7 cellular contexts compared by ENCODE assay signal in genomic region chr1:65174585-65174984, GRCh38. TPM values are rescaled to one million over a fixed set of nuclear protein-coding genes. Genes with fewer than 3 reads are reported as not detected.
DNase-seq lines count a peak whose midpoint lies in the region; ATAC-seq and TF ChIP-seq lines count a peak whose summit lies in the region.

No MANE protein-coding gene starts in this region.

- DNase-seq in PC-9 (peak; percentile 74 to 98), foreskin fibroblast (peak; percentile 93 to 96), stromal cell of bone marrow (ENCODE audit: low read depth) (peak; percentile 96), coronary artery (ENCODE audit: low spot score) (no peak)
- DNase-seq in activated effector memory CD4-positive, alpha-beta T cell treated with Interleukin-2 at 50 U/mL for 16 hours: no peak

- no peak overlapping the region for H2AFZ ChIP-seq in PC-9

- H3K79me2 ChIP-seq in PC-9 (ENCODE audit: low read depth): peaks cover 67% of the 10 kb centered on the region

- H3K9me2 ChIP-seq in PC-9 (ENCODE audit: insufficient read depth): no peaks in the 10 kb centered on the region

- POLR2A ChIA-PET in PC-9 (lab: Charles Lee; ENCODE audit: unreplicated experiment): interaction anchor here (0.5 to 0.6 kb wide), 4 partner anchors 15 to 513 kb away, joined by 4 to 7 read pairs (median 6); no protein-coding TSS in a partner anchor

- peak overlapping the region; percentile 69 for H3K4me2 ChIP-seq in PC-9

- H3K27me3 ChIP-seq in PC-9 (ENCODE audit: insufficient read depth, low read depth): no peaks in the 10 kb centered on the region

- peaks cover 39% of the 10 kb centered on the region for H3F3A ChIP-seq in PC-9 (ENCODE audit: insufficient read depth, low read depth)

- ATAC-seq in GM18907 (IDR thresholded peaks at IDR 0.05; ENCODE audit: unreplicated experiment) (peak; percentile 84), HG03025 (IDR thresholded peaks at IDR 0.05; ENCODE audit: low FRiP score, unreplicated experiment) (peak; percentile 88)

- H3K4me3 ChIP-seq in PC-9 (no peak overlapping the region), foreskin fibroblast (ENCODE audit: low read depth in 1 of 2, low read length in 2 of 2) (no peak overlapping the region), coronary artery (no peak overlapping the region)

- H3K9me3 ChIP-seq in PC-9 (ENCODE audit: insufficient read depth, low read depth): no peaks in the 10 kb centered on the region

- peak overlapping the region; percentile 81 for H3K27ac ChIP-seq in PC-9
- H3K27ac ChIP-seq in coronary artery: peak overlapping the region in 1 of 2 donors; percentile 4

- BruUV-seq in PC-9 (replicated peaks; lab: Mats Ljungman, UMichigan): no TSS peak

- H3K36me3 ChIP-seq in PC-9 (ENCODE audit: low read depth): no peaks in the 10 kb centered on the region

- no peaks in the 10 kb centered on the region for H4K20me1 ChIP-seq in PC-9 (ENCODE audit: insufficient read depth)

- H3K4me1 ChIP-seq in PC-9 (replicated peaks; ENCODE audit: insufficient read depth): peaks cover 83% of the 10 kb centered on the region

- intact Hi-C loops in PC-9 (cut with micrococcal nuclease; ENCODE audit: unreplicated experiment): loop anchor here (5.0 to 10.0 kb wide), 2 partner anchors 73 to 210 kb away; partner anchors contain the start of gene JAK1

- CTCF ChIA-PET in PC-9 (lab: Charles Lee): no interaction called here

- TF ChIP-seq CTCF in PC-9 (conservative IDR thresholded peaks at IDR 0.05): no peak
- no peak for TF ChIP-seq CTCF in foreskin fibroblast (IDR thresholded peaks at IDR 0.05; ENCODE audit: low read depth, low read length)
- TF ChIP-seq CTCF in coronary artery (IDR thresholded peaks at IDR 0.05): no peak

RNA-seq across cellular contexts. Expression of gene AK4, which starts 26.6 kb away (rescaled TPM):
- total RNA-seq in PC-9 (2021): 16.5 and 17.6 TPM in 2 replicates

Comparison
In these comparisons a context has a peak if more than half of its experiments do, and no peak if none do; other contexts are left out.
1. DNase-seq: peak in PC-9 (2 of 2), foreskin fibroblast (2 of 2) and stromal cell of bone marrow (single experiment); none in activated effector memory CD4-positive, alpha-beta T cell treated with Interleukin-2 at 50 U/mL for 16 hours (single experiment) and coronary artery (single experiment).